In genomic region chr7:147805996-147806576, GRCh38 we compare ENCODE assay signal across 2 cellular contexts.
TF ChIP-seq lines count a peak whose summit lies in the region.

No MANE protein-coding gene starts in this region.

TF ChIP-seq in IMR-90, 13 proteins besides CTCF, POLR2A, EP300 and RAD21:
- no peak for TF ChIP-seq MAZ (IDR thresholded peaks at IDR 0.05; ENCODE audit: borderline replicate concordance, low read depth, low read length)
- TF ChIP-seq CEBPB (IDR thresholded peaks at IDR 0.05; ENCODE audit: low read depth, low read length), result no peak
- TF ChIP-seq MAFK (IDR thresholded peaks at IDR 0.05; ENCODE audit: low read depth, low read length), result peak; percentile 97

TF ChIP-seq in H1, 55 proteins besides CTCF, POLR2A, EP300 and RAD21:
- TF ChIP-seq ATF2 (IDR thresholded peaks at IDR 0.05; ENCODE audit: low read length) (no peak), PHF8 (conservative IDR thresholded peaks at IDR 0.05; ENCODE audit: low read depth, low read length) (no peak), TAF1 (IDR thresholded peaks at IDR 0.05; ENCODE audit: low read depth, low read length) (no peak), BCL11A (IDR thresholded peaks at IDR 0.05; ENCODE audit: low read depth in 2 of 2, low read length in 2 of 2) (no peak), KDM1A (IDR thresholded peaks at IDR 0.05; ENCODE audit: borderline replicate concordance, low read length) (no peak), HDAC6 (IDR thresholded peaks at IDR 0.05; ENCODE audit: low read depth, low read length) (no peak), RBBP5 (IDR thresholded peaks at IDR 0.05; ENCODE audit: borderline replicate concordance, low read depth, low read length) (no peak), TEAD4 (IDR thresholded peaks at IDR 0.05; ENCODE audit: low read depth, low read length) (peak; percentile 58; the same call in 1 of the 2 replicates), TCF12 (IDR thresholded peaks at IDR 0.05; ENCODE audit: low read depth, low read length) (no peak), MAFK (IDR thresholded peaks at IDR 0.05; ENCODE audit: low read depth, low read length) (peak; percentile 91), SP4 (IDR thresholded peaks at IDR 0.05; ENCODE audit: low read length) (no peak), ZNF274 (IDR thresholded peaks at IDR 0.05; ENCODE audit: borderline replicate concordance, extremely low read depth, low read length) (no peak), KDM4A (IDR thresholded peaks at IDR 0.05; ENCODE audit: low read depth, low read length, severe bottlenecking) (no peak)
